In genomic region chr1:28893403-28894102, GRCh38 we compare ENCODE assay signal across 9 cellular contexts. TPM values are rescaled to one million over a fixed set of nuclear protein-coding genes. Genes with fewer than 3 reads are reported as not detected.
DNase-seq lines count a peak whose midpoint lies in the region; ATAC-seq and TF ChIP-seq lines count a peak whose summit lies in the region.
"Had no signal": no experiment of that assay in that cellular context is flagged by ENCODE, and none has a peak within 500 bp of the region (broad histone marks: within the 10 kb centered on the region; RNA-seq: fewer than 3 reads in every experiment).

No MANE protein-coding gene starts in this region.

- H3K27me3 Mint-ChIP-seq in activated naive CD4-positive, alpha-beta T cell treated with anti-CD3 and anti-CD28 coated beads for 36 hours (ENCODE audit: low read depth): no peaks in the 10 kb centered on the region

- H3K79me1 ChIP-seq in mesendoderm (ENCODE audit: low read length): no peaks in the 10 kb centered on the region

- no peaks in the 10 kb centered on the region for H3K4me1 ChIP-seq in DOHH2 (ENCODE audit: control insufficient read depth, low read length)
- H3K4me1 ChIP-seq in mesendoderm (ENCODE audit: control insufficient read depth, low read depth, low read length): no peaks in the 10 kb centered on the region
- H3K4me1 ChIP-seq in tibial nerve: peaks cover 0 to under 1% (median 0%) of the 10 kb centered on the region in 4 donors

- no peak overlapping the region for H3K4ac ChIP-seq in mesendoderm (ENCODE audit: low read depth, low read length)

- H3K4me3 ChIP-seq in DOHH2 (ENCODE audit: low read length) (no peak overlapping the region), mesendoderm (ENCODE audit: low read length) (no peak overlapping the region), tibial nerve (no peak overlapping the region)

- H3K4me2 ChIP-seq in DOHH2 (ENCODE audit: low read length) (no peak overlapping the region), mesendoderm (ENCODE audit: low read length) (no peak overlapping the region)

- H3K27ac ChIP-seq in DOHH2 (ENCODE audit: low read depth, low read length) (no peak overlapping the region), mesendoderm (ENCODE audit: low read depth, low read length) (no peak overlapping the region), tibial nerve (no peak overlapping the region)

- peak; percentile 37 for DNase-seq in activated naive CD4-positive, alpha-beta T cell treated with anti-CD3 and anti-CD28 coated beads for 36 hours
- DNase-seq in mesendoderm (peak; percentile 83), SKM-1 treated with dmso at 0.1 percent for 144 hours (lab: John Stamatoyannopoulos, UW; ENCODE audit: unreplicated experiment) (no peak), tibial nerve (ENCODE audit: low spot score in 2 of 2) (no peak)
- DNase-seq: NCI-H1694 had no signal

- TF ChIP-seq EP300 in Ishikawa (IDR thresholded peaks at IDR 0.05; ENCODE audit: borderline replicate concordance) (no peak), tibial nerve (IDR thresholded peaks at IDR 0.05) (no peak)

- H3K9me3 Mint-ChIP-seq in activated naive CD4-positive, alpha-beta T cell treated with anti-CD3 and anti-CD28 coated beads for 36 hours: no peaks in the 10 kb centered on the region

- H2BK5ac ChIP-seq in mesendoderm (ENCODE audit: low read length): no peak overlapping the region

- H2AK5ac ChIP-seq in mesendoderm (ENCODE audit: low read length): no peak overlapping the region

- TF ChIP-seq CTCF in DOHH2 (IDR thresholded peaks at IDR 0.05; ENCODE audit: low read depth, low read length, poor library complexity, severe bottlenecking) (peak; percentile 73), tibial nerve (IDR thresholded peaks at IDR 0.05) (no peak)

- intact Hi-C loops in activated naive CD4-positive, alpha-beta T cell treated with anti-CD3 and anti-CD28 coated beads for 36 hours (cut with micrococcal nuclease): no loop called here

- peaks cover 3% of the 10 kb centered on the region; the same call in 1 of the 2 replicates for H4K20me1 ChIP-seq in DOHH2 (ENCODE audit: control insufficient read depth, insufficient read depth, low read depth, low read length)

- no peak overlapping the region for H2BK120ac ChIP-seq in mesendoderm (ENCODE audit: low read depth, low read length)

- no peaks in the 10 kb centered on the region for H3K9me3 ChIP-seq in DOHH2 (ENCODE audit: control insufficient read depth, insufficient read depth, low read length)
- no peaks in the 10 kb centered on the region for H3K9me3 ChIP-seq in tibial nerve

- H3K4me3 Mint-ChIP-seq in activated naive CD4-positive, alpha-beta T cell treated with anti-CD3 and anti-CD28 coated beads for 36 hours: no peak overlapping the region

- H4K8ac ChIP-seq in mesendoderm (ENCODE audit: low read depth, low read length): no peak overlapping the region

- peaks cover 34% of the 10 kb centered on the region for H3K4me1 Mint-ChIP-seq in activated naive CD4-positive, alpha-beta T cell treated with anti-CD3 and anti-CD28 coated beads for 36 hours (ENCODE audit: low read depth)

- H2BK15ac ChIP-seq in mesendoderm (replicated peaks; ENCODE audit: low read depth): no peak overlapping the region

- no peaks in the 10 kb centered on the region for H3F3A ChIP-seq in DOHH2 (ENCODE audit: control insufficient read depth, insufficient read depth)

- no peak overlapping the region for H3K9ac ChIP-seq in mesendoderm (ENCODE audit: low read length)

- no peak overlapping the region for H3K23ac ChIP-seq in mesendoderm (ENCODE audit: low read length)

- no peak overlapping the region for H3K18ac ChIP-seq in mesendoderm (ENCODE audit: low read length)

- no peaks in the 10 kb centered on the region for H3K9me2 ChIP-seq in DOHH2 (replicated peaks; ENCODE audit: control insufficient read depth, low read length)

- no peak overlapping the region for H4K5ac ChIP-seq in mesendoderm (ENCODE audit: low read length)

- no peak for TF ChIP-seq POLR2A in tibial nerve (IDR thresholded peaks at IDR 0.05)

- H3K27me3 ChIP-seq in DOHH2 (ENCODE audit: control insufficient read depth, low read length) (no peaks in the 10 kb centered on the region), mesendoderm (ENCODE audit: insufficient read depth, low read length, poor library complexity) (no peaks in the 10 kb centered on the region), tibial nerve (no peaks in the 10 kb centered on the region)

- peaks cover 7% of the 10 kb centered on the region; the same call in 1 of the 2 replicates for H3K36me3 ChIP-seq in DOHH2 (ENCODE audit: control insufficient read depth, low read length)
- H3K36me3 ChIP-seq in mesendoderm (ENCODE audit: control insufficient read depth, insufficient read depth, low read length): no peaks in the 10 kb centered on the region
- no peaks in the 10 kb centered on the region for H3K36me3 ChIP-seq in tibial nerve

- peak overlapping the region; percentile 12 for H3K27ac Mint-ChIP-seq in activated naive CD4-positive, alpha-beta T cell treated with anti-CD3 and anti-CD28 coated beads for 36 hours

- no CpG with 5 or more reads among the region's 8 CpGs for WGBS in mesendoderm (ENCODE audit: extremely low coverage, insufficient coverage, low lambda C conversion rate)
- 48 to 69% methylated on average over 7 to 8 of the region's 8 CpGs for WGBS in tibial nerve, 2 donors

- TF ChIP-seq RAD21 in Ishikawa (IDR thresholded peaks at IDR 0.05; ENCODE audit: low read depth): peak; percentile 14; the same call in 1 of the 2 replicates

- H3K56ac ChIP-seq in mesendoderm (ENCODE audit: low read length): no peak overlapping the region

- H3K79me2 ChIP-seq in DOHH2 (ENCODE audit: control insufficient read depth, low read length) (no peaks in the 10 kb centered on the region), mesendoderm (ENCODE audit: control insufficient read depth, insufficient read depth, low read length) (no peaks in the 10 kb centered on the region)

- CTCF ChIA-PET in activated naive CD4-positive, alpha-beta T cell treated with anti-CD3 and anti-CD28 coated beads for 36 hours (lab: Charles Lee): interaction anchor here (0.6 to 1.1 kb wide), 5 partner anchors 59 to 309 kb away, joined by 3 to 4 read pairs (median 3); no protein-coding TSS in a partner anchor

- peaks cover 5% of the 10 kb centered on the region for H3K36me3 Mint-ChIP-seq in activated naive CD4-positive, alpha-beta T cell treated with anti-CD3 and anti-CD28 coated beads for 36 hours (ENCODE audit: low read depth)

- no peak for ATAC-seq in GM19351 (IDR thresholded peaks at IDR 0.05; ENCODE audit: unreplicated experiment)
- ATAC-seq in GM18858 (IDR thresholded peaks at IDR 0.05; ENCODE audit: unreplicated experiment): no peak

TF ChIP-seq in Ishikawa, 13 proteins besides CTCF, POLR2A, EP300 and RAD21:
- TF ChIP-seq REST (IDR thresholded peaks at IDR 0.05; ENCODE audit: low read depth): no peak
- no peak for TF ChIP-seq FOXM1 (IDR thresholded peaks at IDR 0.05; ENCODE audit: borderline replicate concordance, low read depth)
- no peak for TF ChIP-seq USF1 (IDR thresholded peaks at IDR 0.05)

RNA-seq across cellular contexts. Expression of gene EPB41, which starts 20.8 kb away (rescaled TPM):
- 100 to 1,000 TPM in 1 of 2 experiments, 10 to 100 TPM in 1; 97.4 to 100 TPM for total RNA-seq in activated naive CD4-positive, alpha-beta T cell treated with anti-CD3 and anti-CD28 coated beads for 36 hours
- 40.0 TPM for polyA plus RNA-seq in mesendoderm (2013, experiment 1 of 2)
- 41.4 TPM for polyA plus RNA-seq in mesendoderm (2013, experiment 2 of 2)
- total RNA-seq in tibial nerve: 10 to 100 TPM; 13.9 to 22.1 (median 16.0) TPM

Comparison
In these comparisons a context has a peak if more than half of its experiments do, and no peak if none do; other contexts are left out.
1. DNase-seq: peak in activated naive CD4-positive, alpha-beta T cell treated with anti-CD3 and anti-CD28 coated beads for 36 hours (single experiment) and mesendoderm (single experiment); none in SKM-1 treated with dmso at 0.1 percent for 144 hours (single experiment) and tibial nerve (0 of 2).
2. RNA of gene EPB41, which starts 20.8 kb away (total RNA-seq): 97.4 to 100 TPM in activated naive CD4-positive, alpha-beta T cell treated with anti-CD3 and anti-CD28 coated beads for 36 hours; 13.9 to 22.1 TPM in tibial nerve; every median in the first group is over 4 times any median in the second.